Comparison of ENCODE assay signal across 13 cellular contexts in the genomic region with DNA sequence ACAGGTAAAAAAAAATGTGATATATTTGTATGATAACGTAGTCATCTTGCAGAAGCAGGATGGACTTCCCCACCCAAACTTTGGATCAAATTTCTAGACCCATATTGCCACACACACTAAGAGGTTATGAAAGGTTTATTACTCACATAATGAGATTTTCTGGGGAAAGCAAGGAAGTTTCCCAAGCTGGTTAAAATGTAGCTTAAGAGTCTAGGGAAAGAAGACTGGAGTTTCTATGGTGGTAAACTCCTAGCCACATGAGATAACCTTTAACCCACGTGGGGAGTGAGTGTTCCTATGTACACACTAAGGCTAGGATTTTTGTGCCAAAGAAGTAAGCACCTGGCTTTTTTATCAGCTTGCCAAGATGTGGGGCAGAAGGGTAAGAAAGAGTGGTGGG.
DNase-seq lines count a peak whose midpoint lies in the region; ATAC-seq and TF ChIP-seq lines count a peak whose summit lies in the region.
"Had no signal": no experiment of that assay in that cellular context is flagged by ENCODE, and none has a peak within 500 bp of the region (broad histone marks: within the 10 kb centered on the region; RNA-seq: fewer than 3 reads in every experiment).

No MANE protein-coding gene starts in this region.

- TF ChIP-seq POLR2A in stomach (IDR thresholded peaks at IDR 0.05), result no peak

- no peaks in the 10 kb centered on the region for H3K36me3 ChIP-seq in stomach

- H3K4me1 ChIP-seq in foreskin keratinocyte, result peaks cover 7% of the 10 kb centered on the region
- H3K4me1 ChIP-seq in stomach, result no peaks in the 10 kb centered on the region

- H3K27ac ChIP-seq in AG04450 (ENCODE audit: low read depth, low read length) (no peak overlapping the region), foreskin keratinocyte (no peak overlapping the region), stomach (no peak overlapping the region)

- in situ Hi-C loops in astrocyte of the cerebellum (cut with HindIII; ENCODE audit: low sequenced_read_pairs), result no loop called here

- intact Hi-C loops in left cardiac atrium (cut with DNase I), result no loop called here
- intact Hi-C loops in stomach (cut with DNase I; ENCODE audit: low total_unique reads), result no loop called here

- DNase-seq in AG04450 (ENCODE audit: low read depth, low spot score) (peak; percentile 46), HT1080 (ENCODE audit: low read depth) (peak; percentile 81), astrocyte of the cerebellum (ENCODE audit: low read depth) (peak; percentile 39), foreskin keratinocyte (peak; percentile 44 to 47), left cardiac atrium (no peak), stomach (no peak), dermis blood vessel endothelial cell (no peak), NCI-H187 treated with DMSO at 0.1 percent for 48 hours (lab: John Stamatoyannopoulos, UW) (no peak)
- DNase-seq: activated CD4-positive, alpha-beta memory T cell treated with anti-CD3 and anti-CD28 coated beads, Interleukin-2, amount 10 ng/mL, durations not matched to agents 7 days and 5 days; amygdala; naive thymus-derived CD8-positive, alpha-beta T cell; NCI-H1694 treated with DMSO at 0.1 percent for 48 hours had no signal

- H3K9me3 ChIP-seq in AG04450 (ENCODE audit: control insufficient read depth, insufficient read depth, low read length) (no peaks in the 10 kb centered on the region), stomach (no peaks in the 10 kb centered on the region)

- H3K27me3 ChIP-seq in AG04450 (ENCODE audit: control insufficient read depth, insufficient read depth, low read length) (no peaks in the 10 kb centered on the region), foreskin keratinocyte (no peaks in the 10 kb centered on the region), stomach (no peaks in the 10 kb centered on the region)

- POLR2A ChIA-PET in AG04450 (lab: Yijun Ruan, JAX), result no interaction called here

- CTCF ChIA-PET in AG04450 (lab: Charles Lee), result no interaction called here

- no peak for TF ChIP-seq EP300 in stomach (IDR thresholded peaks at IDR 0.05)

- 37 to 47% (median 43%) methylated on average over 2 of the region's 2 CpGs for WGBS in stomach, 5 donors

- H3K4me3 ChIP-seq in AG04450 (ENCODE audit: low read depth, low read length), result no peak overlapping the region
- H3K4me3 ChIP-seq in astrocyte of the cerebellum (ENCODE audit: low read depth, low read length), result no peak overlapping the region
- no peak overlapping the region for H3K4me3 ChIP-seq in stomach

- ATAC-seq in foreskin keratinocyte (peak; percentile 44), left cardiac atrium (no peak)
- ATAC-seq: esophagus mucosa; naive thymus-derived CD8-positive, alpha-beta T cell had no signal

- TF ChIP-seq CTCF in AG04450 (IDR thresholded peaks at IDR 0.05; ENCODE audit: low read depth, low read length) (no peak), astrocyte of the cerebellum (IDR thresholded peaks at IDR 0.05; ENCODE audit: low read depth, low read length, missing control alignments) (no peak), foreskin keratinocyte (conservative IDR thresholded peaks at IDR 0.05) (no peak), stomach (IDR thresholded peaks at IDR 0.05) (no peak)

Comparison
In these comparisons a context has a peak if more than half of its experiments do, and no peak if none do; other contexts are left out.
1. DNase-seq: peak in AG04450 (single experiment), HT1080 (single experiment), astrocyte of the cerebellum (single experiment) and foreskin keratinocyte (2 of 2); none in left cardiac atrium (single experiment), stomach (single experiment), dermis blood vessel endothelial cell (single experiment) and NCI-H187 treated with DMSO at 0.1 percent for 48 hours (single experiment).